ENCODE assay signal across 15 cellular contexts in the genomic region with DNA sequence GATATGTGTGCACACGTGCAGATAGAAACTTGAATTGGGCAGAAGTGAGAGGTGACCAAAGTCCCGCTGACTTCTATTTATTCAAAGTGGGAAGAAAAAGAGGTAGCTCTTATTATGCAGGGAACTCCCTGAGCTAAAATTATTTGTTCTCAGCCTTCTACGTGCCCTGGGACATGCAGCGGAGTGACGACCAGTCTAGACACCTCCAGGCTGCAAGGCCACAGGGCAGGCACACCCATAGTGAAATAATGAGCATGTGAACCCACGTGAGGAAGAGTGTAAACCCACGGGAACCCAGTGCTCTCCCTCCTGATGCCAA.
A peak's percentile ranks its signal among the peaks of the same experiment; 100 is the strongest.
DNase-seq lines count a peak whose midpoint lies in the region; ATAC-seq lines count a peak whose summit lies in the region.
"Had no signal": no experiment of that assay in that cellular context is flagged by ENCODE, and none has a peak within 500 bp of the region (broad histone marks: within the 10 kb centered on the region; RNA-seq: fewer than 3 reads in every experiment).

No MANE protein-coding gene starts in this region.

- H3K4me1 Mint-ChIP-seq in dendritic cell treated with granulocyte-macrophage colony-stimulating factor and Interleukin-4, amounts not matched to agents 40 ng/mL and 50 ng/mL, for 4 days (ENCODE audit: low read depth), result peaks cover 46% of the 10 kb centered on the region

- H3K4me3 Mint-ChIP-seq in dendritic cell treated with granulocyte-macrophage colony-stimulating factor and Interleukin-4, amounts not matched to agents 40 ng/mL and 50 ng/mL, for 4 days, result no peak overlapping the region
- H3K4me3 Mint-ChIP-seq: effector memory CD8-positive, alpha-beta T cell; type B pancreatic cell had no signal

- H3K27ac Mint-ChIP-seq in dendritic cell treated with granulocyte-macrophage colony-stimulating factor and Interleukin-4, amounts not matched to agents 40 ng/mL and 50 ng/mL, for 4 days, result peak overlapping the region; percentile 41
- H3K27ac Mint-ChIP-seq: effector memory CD8-positive, alpha-beta T cell; type B pancreatic cell had no signal

- no peaks in the 10 kb centered on the region for H3K36me3 Mint-ChIP-seq in dendritic cell treated with granulocyte-macrophage colony-stimulating factor and Interleukin-4, amounts not matched to agents 40 ng/mL and 50 ng/mL, for 4 days (ENCODE audit: low read depth)
- H3K36me3 Mint-ChIP-seq: type B pancreatic cell had no signal

- H3K27me3 Mint-ChIP-seq in dendritic cell treated with granulocyte-macrophage colony-stimulating factor and Interleukin-4, amounts not matched to agents 40 ng/mL and 50 ng/mL, for 4 days, result peaks cover 10% of the 10 kb centered on the region
- H3K27me3 Mint-ChIP-seq: effector memory CD8-positive, alpha-beta T cell had no signal

- intact Hi-C loops in dendritic cell treated with granulocyte-macrophage colony-stimulating factor and Interleukin-4, amounts not matched to agents 40 ng/mL and 50 ng/mL, for 4 days (cut with micrococcal nuclease), result no loop called here
- intact Hi-C loops in posterior cingulate gyrus (cut with DNase I), result no loop called here

- H3K9me3 Mint-ChIP-seq in dendritic cell treated with granulocyte-macrophage colony-stimulating factor and Interleukin-4, amounts not matched to agents 40 ng/mL and 50 ng/mL, for 4 days, result no peaks in the 10 kb centered on the region
- H3K9me3 Mint-ChIP-seq: effector memory CD8-positive, alpha-beta T cell; type B pancreatic cell had no signal

- no peak for DNase-seq in NCI-H2029 treated with DMSO at 0.1 percent for 48 hours (lab: John Stamatoyannopoulos, UW)
- no peak for DNase-seq in posterior cingulate gyrus
- DNase-seq in iPS-NIHi7 (ENCODE audit: extremely low spot score), result no peak
- DNase-seq in activated CD4-positive, alpha-beta T cell treated with anti-CD3 and anti-CD28 coated beads, Interleukin-2, amount 50 U/mL, for 4 hours, result no peak
- DNase-seq: amygdala; effector memory CD8-positive, alpha-beta T cell; head of caudate nucleus; Karpas-422; NCI-H524 treated with DMSO at 0.1 percent for 48 hours; SW 1271 had no signal

- ATAC-seq in GM18520 (IDR thresholded peaks at IDR 0.05; ENCODE audit: unreplicated experiment) (peak; percentile 96), GM21515 (IDR thresholded peaks at IDR 0.05; ENCODE audit: unreplicated experiment) (peak; percentile 95), HG03064 (IDR thresholded peaks at IDR 0.05; ENCODE audit: low read depth, unreplicated experiment) (peak; percentile 85)
- ATAC-seq: effector memory CD8-positive, alpha-beta T cell had no signal
